ENCODE assay signal across 3 cellular contexts in genomic region chr3:124862006-124862405, GRCh38.
TF ChIP-seq lines count a peak whose summit lies in the region.

No MANE protein-coding gene starts in this region.

TF ChIP-seq in HepG2, 621 proteins besides CTCF, POLR2A, EP300 and RAD21 (continues in another document):
- TF ChIP-seq RBFOX2 (IDR thresholded peaks at IDR 0.05; ENCODE audit: low read depth, low read length), result no peak
- TF ChIP-seq NR2F1 (CRISPR knock-in tag; IDR thresholded peaks at IDR 0.05), result no peak
- no peak for TF ChIP-seq ZNF44 (CRISPR knock-in tag; IDR thresholded peaks at IDR 0.05)
- TF ChIP-seq SRF (IDR thresholded peaks at IDR 0.05; ENCODE audit: low read depth, low read length), result no peak
- TF ChIP-seq, protein P1, sequence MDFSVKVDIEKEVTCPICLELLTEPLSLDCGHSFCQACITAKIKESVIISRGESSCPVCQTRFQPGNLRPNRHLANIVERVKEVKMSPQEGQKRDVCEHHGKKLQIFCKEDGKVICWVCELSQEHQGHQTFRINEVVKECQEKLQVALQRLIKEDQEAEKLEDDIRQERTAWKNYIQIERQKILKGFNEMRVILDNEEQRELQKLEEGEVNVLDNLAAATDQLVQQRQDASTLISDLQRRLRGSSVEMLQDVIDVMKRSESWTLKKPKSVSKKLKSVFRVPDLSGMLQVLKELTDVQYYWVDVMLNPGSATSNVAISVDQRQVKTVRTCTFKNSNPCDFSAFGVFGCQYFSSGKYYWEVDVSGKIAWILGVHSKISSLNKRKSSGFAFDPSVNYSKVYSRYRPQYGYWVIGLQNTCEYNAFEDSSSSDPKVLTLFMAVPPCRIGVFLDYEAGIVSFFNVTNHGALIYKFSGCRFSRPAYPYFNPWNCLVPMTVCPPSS (IDR thresholded peaks at IDR 0.05), result no peak
- no peak for TF ChIP-seq NR3C1 (CRISPR knock-in tag; IDR thresholded peaks at IDR 0.05)
- no peak for TF ChIP-seq ZNF142 (CRISPR knock-in tag; IDR thresholded peaks at IDR 0.05)
- TF ChIP-seq NCOA2 (CRISPR knock-in tag; IDR thresholded peaks at IDR 0.05), result no peak

TF ChIP-seq in K562, 482 proteins besides CTCF, POLR2A, EP300 and RAD21:
- TF ChIP-seq MITF (IDR thresholded peaks at IDR 0.05), result no peak
- no peak for TF ChIP-seq TRIM24 (IDR thresholded peaks at IDR 0.05)
- no peak for TF ChIP-seq HDAC6 (IDR thresholded peaks at IDR 0.05; ENCODE audit: low read depth, low read length)
- TF ChIP-seq SMARCA5 (IDR thresholded peaks at IDR 0.05), result no peak
- TF ChIP-seq, protein P2, sequence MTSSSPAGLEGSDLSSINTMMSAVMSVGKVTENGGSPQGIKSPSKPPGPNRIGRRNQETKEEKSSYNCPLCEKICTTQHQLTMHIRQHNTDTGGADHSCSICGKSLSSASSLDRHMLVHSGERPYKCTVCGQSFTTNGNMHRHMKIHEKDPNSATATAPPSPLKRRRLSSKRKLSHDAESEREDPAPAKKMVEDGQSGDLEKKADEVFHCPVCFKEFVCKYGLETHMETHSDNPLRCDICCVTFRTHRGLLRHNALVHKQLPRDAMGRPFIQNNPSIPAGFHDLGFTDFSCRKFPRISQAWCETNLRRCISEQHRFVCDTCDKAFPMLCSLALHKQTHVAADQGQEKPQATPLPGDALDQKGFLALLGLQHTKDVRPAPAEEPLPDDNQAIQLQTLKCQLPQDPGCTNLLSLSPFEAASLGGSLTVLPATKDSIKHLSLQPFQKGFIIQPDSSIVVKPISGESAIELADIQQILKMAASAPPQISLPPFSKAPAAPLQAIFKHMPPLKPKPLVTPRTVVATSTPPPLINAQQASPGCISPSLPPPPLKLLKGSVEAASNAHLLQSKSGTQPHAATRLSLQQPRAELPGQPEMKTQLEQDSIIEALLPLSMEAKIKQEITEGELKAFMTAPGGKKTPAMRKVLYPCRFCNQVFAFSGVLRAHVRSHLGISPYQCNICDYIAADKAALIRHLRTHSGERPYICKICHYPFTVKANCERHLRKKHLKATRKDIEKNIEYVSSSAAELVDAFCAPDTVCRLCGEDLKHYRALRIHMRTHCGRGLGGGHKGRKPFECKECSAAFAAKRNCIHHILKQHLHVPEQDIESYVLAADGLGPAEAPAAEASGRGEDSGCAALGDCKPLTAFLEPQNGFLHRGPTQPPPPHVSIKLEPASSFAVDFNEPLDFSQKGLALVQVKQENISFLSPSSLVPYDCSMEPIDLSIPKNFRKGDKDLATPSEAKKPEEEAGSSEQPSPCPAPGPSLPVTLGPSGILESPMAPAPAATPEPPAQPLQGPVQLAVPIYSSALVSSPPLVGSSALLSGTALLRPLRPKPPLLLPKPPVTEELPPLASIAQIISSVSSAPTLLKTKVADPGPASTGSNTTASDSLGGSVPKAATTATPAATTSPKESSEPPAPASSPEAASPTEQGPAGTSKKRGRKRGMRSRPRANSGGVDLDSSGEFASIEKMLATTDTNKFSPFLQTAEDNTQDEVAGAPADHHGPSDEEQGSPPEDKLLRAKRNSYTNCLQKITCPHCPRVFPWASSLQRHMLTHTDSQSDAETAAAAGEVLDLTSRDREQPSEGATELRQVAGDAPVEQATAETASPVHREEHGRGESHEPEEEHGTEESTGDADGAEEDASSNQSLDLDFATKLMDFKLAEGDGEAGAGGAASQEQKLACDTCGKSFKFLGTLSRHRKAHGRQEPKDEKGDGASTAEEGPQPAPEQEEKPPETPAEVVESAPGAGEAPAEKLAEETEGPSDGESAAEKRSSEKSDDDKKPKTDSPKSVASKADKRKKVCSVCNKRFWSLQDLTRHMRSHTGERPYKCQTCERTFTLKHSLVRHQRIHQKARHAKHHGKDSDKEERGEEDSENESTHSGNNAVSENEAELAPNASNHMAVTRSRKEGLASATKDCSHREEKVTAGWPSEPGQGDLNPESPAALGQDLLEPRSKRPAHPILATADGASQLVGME (CRISPR knock-in tag; IDR thresholded peaks at IDR 0.05), result no peak
- no peak for TF ChIP-seq SIX5 (IDR thresholded peaks at IDR 0.05; ENCODE audit: borderline replicate concordance in 1 of 2, insufficient read depth in 1 of 2, low read depth in 1 of 2, low read length in 2 of 2)
- no peak for TF ChIP-seq CBX2 (IDR thresholded peaks at IDR 0.05; ENCODE audit: insufficient read depth, low read length, poor library complexity, severe bottlenecking)
- TF ChIP-seq FOS (IDR thresholded peaks at IDR 0.05; ENCODE audit: extremely low read depth, insufficient read length), result no peak
TF ChIP-seq in K562: peak in this region for 0.

TF ChIP-seq in HEK293T, 16 proteins besides CTCF, POLR2A, EP300 and RAD21:
- TF ChIP-seq ELF4 (IDR thresholded peaks at IDR 0.05) (no peak), TARDBP (IDR thresholded peaks at IDR 0.05) (no peak), SP1 (IDR thresholded peaks at IDR 0.05) (no peak), HDGF (IDR thresholded peaks at IDR 0.05; ENCODE audit: borderline replicate concordance) (no peak), BHLHE40 (IDR thresholded peaks at IDR 0.05; ENCODE audit: borderline replicate concordance) (no peak), FOXK2 (IDR thresholded peaks at IDR 0.05) (no peak), NFRKB (IDR thresholded peaks at IDR 0.05) (no peak), ZNF384 (IDR thresholded peaks at IDR 0.05) (no peak), LEF1 (IDR thresholded peaks at IDR 0.05; ENCODE audit: borderline replicate concordance) (no peak)
- TF ChIP-seq, protein P3, sequence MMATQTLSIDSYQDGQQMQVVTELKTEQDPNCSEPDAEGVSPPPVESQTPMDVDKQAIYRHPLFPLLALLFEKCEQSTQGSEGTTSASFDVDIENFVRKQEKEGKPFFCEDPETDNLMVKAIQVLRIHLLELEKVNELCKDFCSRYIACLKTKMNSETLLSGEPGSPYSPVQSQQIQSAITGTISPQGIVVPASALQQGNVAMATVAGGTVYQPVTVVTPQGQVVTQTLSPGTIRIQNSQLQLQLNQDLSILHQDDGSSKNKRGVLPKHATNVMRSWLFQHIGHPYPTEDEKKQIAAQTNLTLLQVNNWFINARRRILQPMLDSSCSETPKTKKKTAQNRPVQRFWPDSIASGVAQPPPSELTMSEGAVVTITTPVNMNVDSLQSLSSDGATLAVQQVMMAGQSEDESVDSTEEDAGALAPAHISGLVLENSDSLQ (IDR thresholded peaks at IDR 0.05), result no peak
